ENCODE assay signal across 10 cellular contexts in genomic region chr21:34967509-34968289, GRCh38.
DNase-seq lines count a peak whose midpoint lies in the region; ATAC-seq and TF ChIP-seq lines count a peak whose summit lies in the region.
"Had no signal": no experiment of that assay in that cellular context is flagged by ENCODE, and none has a peak within 500 bp of the region (broad histone marks: within the 10 kb centered on the region; RNA-seq: fewer than 3 reads in every experiment).

No MANE protein-coding gene starts in this region.

- H3K27me3 ChIP-seq in right atrium auricular region = no peaks in the 10 kb centered on the region

- peak overlapping the region; percentile 53 for H3K4me3 Mint-ChIP-seq in T-helper 17 cell

- H3K27ac ChIP-seq in right atrium auricular region = no peak overlapping the region

- H3K36me3 ChIP-seq in right atrium auricular region = no peaks in the 10 kb centered on the region

- peak; percentile 30 for ATAC-seq in T-helper 17 cell

- H3K27me3 Mint-ChIP-seq in T-helper 17 cell = no peaks in the 10 kb centered on the region

- peaks cover 9% of the 10 kb centered on the region for H3K36me3 Mint-ChIP-seq in T-helper 17 cell (ENCODE audit: low read depth)

- peak; percentile 53 for DNase-seq in stimulated activated naive CD4-positive, alpha-beta T cell treated with Interleukin-2 at 50 U/mL for 16 hours (lab: John Stamatoyannopoulos, UW)
- DNase-seq in stimulated activated naive CD4-positive, alpha-beta T cell (lab: John Stamatoyannopoulos, UW) = no peak
- DNase-seq in T-helper 17 cell = no peak
- peak; percentile 31 to 46 for DNase-seq in foreskin fibroblast
- no peak for DNase-seq in right atrium auricular region (ENCODE audit: low spot score)
- no peak for DNase-seq in NCI-H446 (lab: John Stamatoyannopoulos, UW)
- DNase-seq in middle frontal gyrus (ENCODE audit: extremely low spot score, low spot score) = no peak
- no peak for DNase-seq in iPS-NIHi7 (ENCODE audit: extremely low spot score)
- DNase-seq: hippocampal formation, NCI-H1092 had no signal

- H3K4me1 ChIP-seq in right atrium auricular region = no peaks in the 10 kb centered on the region

- TF ChIP-seq CTCF in foreskin fibroblast (IDR thresholded peaks at IDR 0.05; ENCODE audit: low read depth, low read length) (no peak), right atrium auricular region (IDR thresholded peaks at IDR 0.05) (no peak)

- H3K9me3 ChIP-seq in T-helper 17 cell (ENCODE audit: control insufficient read depth, low read length, poor library complexity, severe bottlenecking) (no peaks in the 10 kb centered on the region), right atrium auricular region (no peaks in the 10 kb centered on the region)

- H3K27ac Mint-ChIP-seq in T-helper 17 cell = peak overlapping the region; percentile 96

- no peak overlapping the region for H3K4me3 ChIP-seq in foreskin fibroblast (ENCODE audit: low read depth in 1 of 2, low read length in 2 of 2)
- H3K4me3 ChIP-seq in right atrium auricular region = no peak overlapping the region

- peaks cover 81% of the 10 kb centered on the region for H3K4me1 Mint-ChIP-seq in T-helper 17 cell

Comparison
In these comparisons a context has a peak if more than half of its experiments do, and no peak if none do; other contexts are left out.
1. DNase-seq: peak in stimulated activated naive CD4-positive, alpha-beta T cell treated with Interleukin-2 at 50 U/mL for 16 hours (single experiment) and foreskin fibroblast (2 of 2); none in stimulated activated naive CD4-positive, alpha-beta T cell (0 of 6), T-helper 17 cell (0 of 3), right atrium auricular region (single experiment), NCI-H446 (0 of 2), middle frontal gyrus (single experiment) and iPS-NIHi7 (single experiment).